In genomic region chrX:102832661-102833060, GRCh38 we compare ENCODE assay signal across 12 cellular contexts.
DNase-seq lines count a peak whose midpoint lies in the region; TF ChIP-seq lines count a peak whose summit lies in the region.
"Had no signal": no experiment of that assay in that cellular context is flagged by ENCODE, and none has a peak within 500 bp of the region (broad histone marks: within the 10 kb centered on the region; RNA-seq: fewer than 3 reads in every experiment).

No MANE protein-coding gene starts in this region.

- no peak for TF ChIP-seq POLR2A in erythroblast (IDR thresholded peaks at IDR 0.05; ENCODE audit: low read length)

- H3K27ac Mint-ChIP-seq in osteocyte (ENCODE audit: unreplicated experiment), result peak overlapping the region; percentile 82
- no peak overlapping the region for H3K27ac Mint-ChIP-seq in activated CD4-positive, alpha-beta memory T cell treated with anti-CD3 and anti-CD28 coated beads, Interleukin-2, amount 10 ng/mL, durations not matched to agents 7 days and 5 days
- H3K27ac Mint-ChIP-seq in CD8-positive, alpha-beta memory T cell, result peak overlapping the region in 1 of 8 donors; percentile 56

- H3K9me3 ChIP-seq in CD8-positive, alpha-beta memory T cell (ENCODE audit: low read length), result no peaks in the 10 kb centered on the region
- H3K9me3 ChIP-seq: heart right ventricle, stomach had no signal

- H3K4me1 Mint-ChIP-seq in osteocyte (ENCODE audit: unreplicated experiment), result peaks cover 2% of the 10 kb centered on the region
- H3K4me1 Mint-ChIP-seq in activated CD4-positive, alpha-beta memory T cell treated with anti-CD3 and anti-CD28 coated beads, Interleukin-2, amount 10 ng/mL, durations not matched to agents 7 days and 5 days, result no peaks in the 10 kb centered on the region
- H3K4me1 Mint-ChIP-seq in CD8-positive, alpha-beta memory T cell, result no peaks in the 10 kb centered on the region

- no peaks in the 10 kb centered on the region for H3K36me3 ChIP-seq in CD8-positive, alpha-beta memory T cell (ENCODE audit: insufficient read depth, low read length)

- DNase-seq in GM03348 (ENCODE audit: low spot score), result peak; percentile 27
- DNase-seq in NCI-H226, result peak; percentile 74
- DNase-seq in erythroblast (lab: John Stamatoyannopoulos, UW), result peak; percentile 71 to 79
- DNase-seq in osteocyte (ENCODE audit: extremely low spot score, unreplicated experiment), result no peak
- no peak for DNase-seq in activated CD4-positive, alpha-beta memory T cell treated with anti-CD3 and anti-CD28 coated beads, Interleukin-2, amount 10 ng/mL, durations not matched to agents 7 days and 5 days
- DNase-seq in activated CD8-positive, alpha-beta memory T cell treated with anti-CD3 and anti-CD28 coated beads, Interleukin-2, amount 50 U/mL, for 4 hours, result no peak
- DNase-seq in CD8-positive, alpha-beta memory T cell, result no peak
- DNase-seq: activated gamma-delta T cell treated with Interleukin-2 at 50 U/mL for 16 hours, heart right ventricle, right cardiac atrium, stomach, T-helper 1 cell had no signal

- H3K36me3 Mint-ChIP-seq in osteocyte (ENCODE audit: unreplicated experiment), result peaks cover 4% of the 10 kb centered on the region
- peaks cover 2% of the 10 kb centered on the region for H3K36me3 Mint-ChIP-seq in activated CD4-positive, alpha-beta memory T cell treated with anti-CD3 and anti-CD28 coated beads, Interleukin-2, amount 10 ng/mL, durations not matched to agents 7 days and 5 days (ENCODE audit: low read depth)
- peaks cover 0 to 25% (median 7%) of the 10 kb centered on the region in 3 donors for H3K36me3 Mint-ChIP-seq in CD8-positive, alpha-beta memory T cell

- POLR2A ChIA-PET in activated CD4-positive, alpha-beta memory T cell treated with anti-CD3 and anti-CD28 coated beads, Interleukin-2, amount 10 ng/mL, durations not matched to agents 7 days and 5 days (lab: Charles Lee), result no interaction called here
- POLR2A ChIA-PET in CD8-positive, alpha-beta memory T cell (lab: Charles Lee), result no interaction called here

- no peaks in the 10 kb centered on the region for H3K27me3 Mint-ChIP-seq in osteocyte (ENCODE audit: unreplicated experiment)
- H3K27me3 Mint-ChIP-seq in activated CD4-positive, alpha-beta memory T cell treated with anti-CD3 and anti-CD28 coated beads, Interleukin-2, amount 10 ng/mL, durations not matched to agents 7 days and 5 days, result no peaks in the 10 kb centered on the region
- peaks cover 0 to 2% of the 10 kb centered on the region in 2 donors for H3K27me3 Mint-ChIP-seq in CD8-positive, alpha-beta memory T cell

- H3K9me3 Mint-ChIP-seq in osteocyte (ENCODE audit: unreplicated experiment), result peaks cover 3% of the 10 kb centered on the region
- H3K9me3 Mint-ChIP-seq in activated CD4-positive, alpha-beta memory T cell treated with anti-CD3 and anti-CD28 coated beads, Interleukin-2, amount 10 ng/mL, durations not matched to agents 7 days and 5 days, result no peaks in the 10 kb centered on the region
- no peaks in the 10 kb centered on the region for H3K9me3 Mint-ChIP-seq in CD8-positive, alpha-beta memory T cell

- no peaks in the 10 kb centered on the region for H3K4me1 ChIP-seq in CD8-positive, alpha-beta memory T cell (ENCODE audit: insufficient read depth, low read length)
- H3K4me1 ChIP-seq: heart right ventricle, stomach had no signal

- H3K27ac ChIP-seq in CD8-positive, alpha-beta memory T cell (ENCODE audit: low read depth, low read length), result no peak overlapping the region
- H3K27ac ChIP-seq: heart right ventricle, stomach had no signal

- no peaks in the 10 kb centered on the region for H3K27me3 ChIP-seq in CD8-positive, alpha-beta memory T cell (ENCODE audit: insufficient read depth, low read length, poor library complexity, severe bottlenecking)
- H3K27me3 ChIP-seq: stomach had no signal

- no peak overlapping the region for H3K4me3 ChIP-seq in CD8-positive, alpha-beta memory T cell (ENCODE audit: low read length)
- H3K4me3 ChIP-seq: heart right ventricle, stomach had no signal

- CTCF ChIA-PET in activated CD4-positive, alpha-beta memory T cell treated with anti-CD3 and anti-CD28 coated beads, Interleukin-2, amount 10 ng/mL, durations not matched to agents 7 days and 5 days (lab: Charles Lee), result no interaction called here
- CTCF ChIA-PET in CD8-positive, alpha-beta memory T cell (lab: Charles Lee), result interaction anchor here (1.0 kb wide), 1 partner anchor 68 kb away, joined by 3 read pairs; no protein-coding TSS in a partner anchor

- TF ChIP-seq CTCF in osteocyte (IDR thresholded peaks at IDR 0.05), result no peak

- no peak overlapping the region for H3K4me3 Mint-ChIP-seq in osteocyte (ENCODE audit: unreplicated experiment)
- H3K4me3 Mint-ChIP-seq in activated CD4-positive, alpha-beta memory T cell treated with anti-CD3 and anti-CD28 coated beads, Interleukin-2, amount 10 ng/mL, durations not matched to agents 7 days and 5 days, result no peak overlapping the region
- H3K4me3 Mint-ChIP-seq in CD8-positive, alpha-beta memory T cell, result no peak overlapping the region

Comparison
In these comparisons a context has a peak if more than half of its experiments do, and no peak if none do; other contexts are left out.
1. DNase-seq: peak in GM03348 (single experiment), NCI-H226 (single experiment) and erythroblast (2 of 2); none in osteocyte (single experiment), activated CD4-positive, alpha-beta memory T cell treated with anti-CD3 and anti-CD28 coated beads, Interleukin-2, amount 10 ng/mL, durations not matched to agents 7 days and 5 days (single experiment), activated CD8-positive, alpha-beta memory T cell treated with anti-CD3 and anti-CD28 coated beads, Interleukin-2, amount 50 U/mL, for 4 hours (single experiment) and CD8-positive, alpha-beta memory T cell (0 of 5).